Comparison of ENCODE assay signal across 8 cellular contexts in the genomic region with DNA sequence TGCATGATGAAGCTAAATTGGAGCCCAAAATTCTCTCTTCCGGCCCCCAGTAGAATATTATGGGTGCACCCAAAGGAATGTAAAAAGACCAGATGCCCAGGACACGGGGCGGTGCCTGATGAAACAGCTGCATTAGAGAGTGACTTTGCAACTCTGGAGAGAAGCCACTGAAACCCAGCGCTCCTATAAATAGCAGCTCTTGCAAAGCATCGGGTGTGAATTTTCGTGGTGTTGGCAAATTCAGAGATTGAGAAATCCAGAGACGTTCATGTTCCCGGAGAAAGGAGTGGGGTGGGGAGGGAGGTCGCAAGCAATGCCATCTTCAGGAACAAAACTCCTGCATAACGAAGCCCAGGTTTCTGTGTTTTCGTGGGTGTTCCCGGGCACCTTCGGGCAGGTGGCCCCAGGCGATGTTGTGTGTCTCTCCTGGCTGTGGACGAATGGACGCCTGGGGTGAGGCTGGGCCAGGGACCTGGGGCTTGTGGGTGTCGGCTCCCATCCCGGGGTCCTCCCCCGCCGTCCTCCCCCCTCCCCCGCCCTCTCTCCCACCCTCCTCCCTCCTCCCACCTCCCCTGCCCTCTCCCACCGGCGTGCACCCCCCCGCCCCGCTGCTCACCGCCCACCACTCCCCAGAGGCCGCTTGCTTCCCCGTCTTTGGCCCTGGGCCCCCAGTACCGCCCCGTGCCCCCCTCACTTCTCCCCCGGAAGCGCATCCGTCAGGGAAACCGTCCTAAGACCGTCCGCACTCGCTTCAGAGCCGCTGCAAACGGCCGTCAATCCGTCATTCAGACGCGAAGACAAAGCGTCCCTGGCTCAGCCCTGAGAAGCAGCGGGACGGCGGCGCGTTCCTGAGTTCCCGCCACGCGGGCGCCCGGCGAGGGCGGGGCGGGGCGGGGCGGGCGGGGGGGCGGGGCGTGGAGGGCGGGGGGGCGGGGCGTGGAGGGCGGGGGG. TPM values are rescaled to one million over a fixed set of nuclear protein-coding genes. Genes with fewer than 3 reads are reported as not detected.
DNase-seq lines count a peak whose midpoint lies in the region; ATAC-seq and TF ChIP-seq lines count a peak whose summit lies in the region.

No MANE protein-coding gene starts in this region.

- H3K4me1 Mint-ChIP-seq in activated T-helper 1 cell treated with anti-CD3 and anti-CD28 coated beads, Interleukin-12 subunit alpha, Interleukin-12 subunit beta, Interleukin-2, Interleukin-4 antibody, amounts not matched to agents 30 ng/mL and 10 ng/mL and 1 ng/mL, durations not matched to agents 14 hours and 24 hours and 36 hours (ENCODE audit: low read depth), result peaks cover 8% of the 10 kb centered on the region
- peaks cover 12 to 23% of the 10 kb centered on the region in 2 donors for H3K4me1 Mint-ChIP-seq in natural killer cell

- TF ChIP-seq CTCF in fibroblast of pulmonary artery (IDR thresholded peaks at IDR 0.05; ENCODE audit: low read length, missing control alignments), result no peak
- TF ChIP-seq CTCF in natural killer cell (IDR thresholded peaks at IDR 0.05), result no peak

- peak overlapping the region; percentile 47 for H3K4me3 ChIP-seq in fibroblast of pulmonary artery (replicated peaks; ENCODE audit: low read depth, low read length)

- intact Hi-C loops in activated T-helper 1 cell treated with anti-CD3 and anti-CD28 coated beads, Interleukin-12 subunit alpha, Interleukin-12 subunit beta, Interleukin-2, Interleukin-4 antibody, amounts not matched to agents 30 ng/mL and 10 ng/mL and 1 ng/mL, durations not matched to agents 14 hours and 24 hours and 36 hours (cut with micrococcal nuclease), result loop anchor here (1.0 to 5.0 kb wide), 3 partner anchors 27 to 74 kb away; a partner anchor contains a TSS
- intact Hi-C loops in natural killer cell (cut with micrococcal nuclease), result loop anchor here (1.0 to 10.0 kb wide), 2 partner anchors 27 to 49 kb away; a partner anchor contains a TSS

- H3K9me3 Mint-ChIP-seq in activated T-helper 1 cell treated with anti-CD3 and anti-CD28 coated beads, Interleukin-12 subunit alpha, Interleukin-12 subunit beta, Interleukin-2, Interleukin-4 antibody, amounts not matched to agents 30 ng/mL and 10 ng/mL and 1 ng/mL, durations not matched to agents 14 hours and 24 hours and 36 hours, result no peaks in the 10 kb centered on the region
- H3K9me3 Mint-ChIP-seq in natural killer cell, result peaks cover 3 to 4% of the 10 kb centered on the region in 2 donors

- DNase-seq in DMS53 (lab: John Stamatoyannopoulos, UW) (peak; percentile 84), DMS53 treated with DMSO at 0.1 percent for 48 hours (lab: John Stamatoyannopoulos, UW; ENCODE audit: unreplicated experiment) (no peak), NOMO-1 (lab: John Stamatoyannopoulos, UW; ENCODE audit: unreplicated experiment in 2 of 2) (peak; percentile 95), fibroblast of pulmonary artery (ENCODE audit: low read depth) (peak; percentile 90), natural killer cell (peak; percentile 57), superior temporal gyrus (ENCODE audit: extremely low spot score) (peak; percentile 75)
- peak; percentile 38 for DNase-seq in activated T-helper 1 cell treated with anti-CD3 and anti-CD28 coated beads, Interleukin-12 subunit alpha, Interleukin-12 subunit beta, Interleukin-2, Interleukin-4 antibody, amounts not matched to agents 30 ng/mL and 10 ng/mL and 1 ng/mL, durations not matched to agents 14 hours and 24 hours and 36 hours (ENCODE audit: low spot score)
- no peak for DNase-seq in NK-92 treated with Interleukin-12 subunit alpha and Interleukin-12 subunit beta, amount 100 ng/mL, for 24 hours (lab: John Stamatoyannopoulos, UW)

- H3K27ac Mint-ChIP-seq in activated T-helper 1 cell treated with anti-CD3 and anti-CD28 coated beads, Interleukin-12 subunit alpha, Interleukin-12 subunit beta, Interleukin-2, Interleukin-4 antibody, amounts not matched to agents 30 ng/mL and 10 ng/mL and 1 ng/mL, durations not matched to agents 14 hours and 24 hours and 36 hours, result peak overlapping the region; percentile 59
- peak overlapping the region in 1 of 2 donors; percentile 44 for H3K27ac Mint-ChIP-seq in natural killer cell

- H3K36me3 Mint-ChIP-seq in activated T-helper 1 cell treated with anti-CD3 and anti-CD28 coated beads, Interleukin-12 subunit alpha, Interleukin-12 subunit beta, Interleukin-2, Interleukin-4 antibody, amounts not matched to agents 30 ng/mL and 10 ng/mL and 1 ng/mL, durations not matched to agents 14 hours and 24 hours and 36 hours (ENCODE audit: low read depth), result no peaks in the 10 kb centered on the region
- H3K36me3 Mint-ChIP-seq in natural killer cell, result no peaks in the 10 kb centered on the region

- H3K27me3 Mint-ChIP-seq in activated T-helper 1 cell treated with anti-CD3 and anti-CD28 coated beads, Interleukin-12 subunit alpha, Interleukin-12 subunit beta, Interleukin-2, Interleukin-4 antibody, amounts not matched to agents 30 ng/mL and 10 ng/mL and 1 ng/mL, durations not matched to agents 14 hours and 24 hours and 36 hours (ENCODE audit: insufficient read depth), result peaks cover 9% of the 10 kb centered on the region
- H3K27me3 Mint-ChIP-seq in natural killer cell (ENCODE audit: low read depth in 2 of 2), result peaks cover 0 to 3% of the 10 kb centered on the region in 2 donors

- peak; percentile 60 to 75 (median 62) for ATAC-seq in natural killer cell

- H3K4me3 Mint-ChIP-seq in activated T-helper 1 cell treated with anti-CD3 and anti-CD28 coated beads, Interleukin-12 subunit alpha, Interleukin-12 subunit beta, Interleukin-2, Interleukin-4 antibody, amounts not matched to agents 30 ng/mL and 10 ng/mL and 1 ng/mL, durations not matched to agents 14 hours and 24 hours and 36 hours, result peak overlapping the region; percentile 77
- H3K4me3 Mint-ChIP-seq in natural killer cell, result peak overlapping the region; percentile 79

RNA-seq across cellular contexts. Expression of a gene that starts 26.7 kb away (rescaled TPM):
- 37.4 and 42.9 TPM in 2 replicates for total RNA-seq in activated T-helper 1 cell treated with anti-CD3 and anti-CD28 coated beads, Interleukin-12 subunit alpha, Interleukin-12 subunit beta, Interleukin-2, Interleukin-4 antibody, amounts not matched to agents 30 ng/mL and 10 ng/mL and 1 ng/mL, durations not matched to agents 14 hours and 24 hours and 36 hours
- total RNA-seq in natural killer cell, result 10 to 100 TPM; 49.3 to 61.8 (median 54.8) TPM

RNA-seq across cellular contexts. Expression of a gene that starts 53.6 kb away (rescaled TPM):
- 0.36 and 0.47 TPM in 2 replicates for total RNA-seq in activated T-helper 1 cell treated with anti-CD3 and anti-CD28 coated beads, Interleukin-12 subunit alpha, Interleukin-12 subunit beta, Interleukin-2, Interleukin-4 antibody, amounts not matched to agents 30 ng/mL and 10 ng/mL and 1 ng/mL, durations not matched to agents 14 hours and 24 hours and 36 hours
- under 1 TPM in 2 of 3 donors, not detected in 1; 0.11 to 0.14 TPM for total RNA-seq in natural killer cell

Comparison
In these comparisons a context has a peak if more than half of its experiments do, and no peak if none do; other contexts are left out.
1. DNase-seq: peak in DMS53 (single experiment), NOMO-1 (2 of 2), activated T-helper 1 cell treated with anti-CD3 and anti-CD28 coated beads, Interleukin-12 subunit alpha, Interleukin-12 subunit beta, Interleukin-2, Interleukin-4 antibody, amounts not matched to agents 30 ng/mL and 10 ng/mL and 1 ng/mL, durations not matched to agents 14 hours and 24 hours and 36 hours (single experiment), fibroblast of pulmonary artery (single experiment), natural killer cell (single experiment) and superior temporal gyrus (single experiment); none in DMS53 treated with DMSO at 0.1 percent for 48 hours (single experiment) and NK-92 treated with Interleukin-12 subunit alpha and Interleukin-12 subunit beta, amount 100 ng/mL, for 24 hours (single experiment).